ENCODE assay signal across 1 cellular context in the genomic region with DNA sequence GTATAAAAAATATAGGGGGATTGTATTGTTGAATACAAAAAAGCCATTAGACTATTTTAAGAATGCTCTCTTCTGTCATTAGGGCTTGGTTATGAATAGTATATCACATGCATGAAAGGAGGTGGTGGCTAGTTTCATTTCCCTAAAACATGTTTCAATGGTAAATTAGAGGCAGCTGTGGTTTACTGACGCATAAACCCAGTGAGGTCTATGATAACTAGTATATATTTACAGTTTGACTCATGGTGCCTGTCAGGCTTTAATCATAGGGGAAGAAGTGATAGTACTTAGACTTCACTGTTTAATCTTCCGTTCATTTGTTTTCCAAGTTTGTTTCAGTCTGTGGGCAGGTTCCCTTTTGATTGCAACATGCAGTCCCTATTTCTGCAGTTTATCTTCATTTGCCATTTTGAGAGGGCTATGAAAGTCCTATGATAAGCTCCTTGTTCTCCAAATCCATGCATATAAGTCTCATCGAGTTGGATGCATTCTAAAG.
TF ChIP-seq lines count a peak whose summit lies in the region.

No MANE protein-coding gene starts in this region.

TF ChIP-seq in HepG2, 621 proteins besides CTCF, POLR2A, EP300 and RAD21 (continued from another document and continues in another):
- TF ChIP-seq, protein P1, sequence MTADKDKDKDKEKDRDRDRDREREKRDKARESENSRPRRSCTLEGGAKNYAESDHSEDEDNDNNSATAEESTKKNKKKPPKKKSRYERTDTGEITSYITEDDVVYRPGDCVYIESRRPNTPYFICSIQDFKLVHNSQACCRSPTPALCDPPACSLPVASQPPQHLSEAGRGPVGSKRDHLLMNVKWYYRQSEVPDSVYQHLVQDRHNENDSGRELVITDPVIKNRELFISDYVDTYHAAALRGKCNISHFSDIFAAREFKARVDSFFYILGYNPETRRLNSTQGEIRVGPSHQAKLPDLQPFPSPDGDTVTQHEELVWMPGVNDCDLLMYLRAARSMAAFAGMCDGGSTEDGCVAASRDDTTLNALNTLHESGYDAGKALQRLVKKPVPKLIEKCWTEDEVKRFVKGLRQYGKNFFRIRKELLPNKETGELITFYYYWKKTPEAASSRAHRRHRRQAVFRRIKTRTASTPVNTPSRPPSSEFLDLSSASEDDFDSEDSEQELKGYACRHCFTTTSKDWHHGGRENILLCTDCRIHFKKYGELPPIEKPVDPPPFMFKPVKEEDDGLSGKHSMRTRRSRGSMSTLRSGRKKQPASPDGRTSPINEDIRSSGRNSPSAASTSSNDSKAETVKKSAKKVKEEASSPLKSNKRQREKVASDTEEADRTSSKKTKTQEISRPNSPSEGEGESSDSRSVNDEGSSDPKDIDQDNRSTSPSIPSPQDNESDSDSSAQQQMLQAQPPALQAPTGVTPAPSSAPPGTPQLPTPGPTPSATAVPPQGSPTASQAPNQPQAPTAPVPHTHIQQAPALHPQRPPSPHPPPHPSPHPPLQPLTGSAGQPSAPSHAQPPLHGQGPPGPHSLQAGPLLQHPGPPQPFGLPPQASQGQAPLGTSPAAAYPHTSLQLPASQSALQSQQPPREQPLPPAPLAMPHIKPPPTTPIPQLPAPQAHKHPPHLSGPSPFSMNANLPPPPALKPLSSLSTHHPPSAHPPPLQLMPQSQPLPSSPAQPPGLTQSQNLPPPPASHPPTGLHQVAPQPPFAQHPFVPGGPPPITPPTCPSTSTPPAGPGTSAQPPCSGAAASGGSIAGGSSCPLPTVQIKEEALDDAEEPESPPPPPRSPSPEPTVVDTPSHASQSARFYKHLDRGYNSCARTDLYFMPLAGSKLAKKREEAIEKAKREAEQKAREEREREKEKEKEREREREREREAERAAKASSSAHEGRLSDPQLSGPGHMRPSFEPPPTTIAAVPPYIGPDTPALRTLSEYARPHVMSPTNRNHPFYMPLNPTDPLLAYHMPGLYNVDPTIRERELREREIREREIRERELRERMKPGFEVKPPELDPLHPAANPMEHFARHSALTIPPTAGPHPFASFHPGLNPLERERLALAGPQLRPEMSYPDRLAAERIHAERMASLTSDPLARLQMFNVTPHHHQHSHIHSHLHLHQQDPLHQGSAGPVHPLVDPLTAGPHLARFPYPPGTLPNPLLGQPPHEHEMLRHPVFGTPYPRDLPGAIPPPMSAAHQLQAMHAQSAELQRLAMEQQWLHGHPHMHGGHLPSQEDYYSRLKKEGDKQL (CRISPR knock-in tag; IDR thresholded peaks at IDR 0.05; ENCODE audit: low read depth), result peak; percentile 84
- TF ChIP-seq FOSL1 (CRISPR knock-in tag; IDR thresholded peaks at IDR 0.05; ENCODE audit: borderline replicate concordance) (peak; percentile 88; the same call in 1 of the 2 replicates), ZNF431 (CRISPR knock-in tag; IDR thresholded peaks at IDR 0.05; ENCODE audit: borderline replicate concordance, low read depth) (no peak), GABPA (IDR thresholded peaks at IDR 0.05; ENCODE audit: low read depth, low read length) (no peak), GABPA (CRISPR knock-in tag; IDR thresholded peaks at IDR 0.05; ENCODE audit: low read depth) (no peak), MXD4 (CRISPR knock-in tag; IDR thresholded peaks at IDR 0.05) (no peak), RCOR2 (CRISPR knock-in tag; IDR thresholded peaks at IDR 0.05) (peak; percentile 74), NR2F6 (IDR thresholded peaks at IDR 0.05) (peak; percentile 41), NR2F6 (CRISPR knock-in tag; IDR thresholded peaks at IDR 0.05) (no peak; the same call in 1 of the 2 replicates), KLF15 (CRISPR knock-in tag; IDR thresholded peaks at IDR 0.05; ENCODE audit: borderline replicate concordance) (no peak), KDM3A (CRISPR knock-in tag; IDR thresholded peaks at IDR 0.05; ENCODE audit: low read depth) (no peak), CEBPG (CRISPR knock-in tag; IDR thresholded peaks at IDR 0.05) (peak; percentile 96), ZNF136 (CRISPR knock-in tag; IDR thresholded peaks at IDR 0.05; ENCODE audit: low read depth) (no peak), BCL6 (CRISPR knock-in tag; IDR thresholded peaks at IDR 0.05) (peak; percentile 48; the same call in 1 of the 2 replicates), ZNF224 (CRISPR knock-in tag; IDR thresholded peaks at IDR 0.05) (no peak), SIX1 (CRISPR knock-in tag; IDR thresholded peaks at IDR 0.05; ENCODE audit: borderline replicate concordance) (peak; percentile 58; the same call in 1 of the 2 replicates), ZNF124 (CRISPR knock-in tag; IDR thresholded peaks at IDR 0.05) (no peak), ZNF644 (CRISPR knock-in tag; IDR thresholded peaks at IDR 0.05; ENCODE audit: low read depth) (peak; percentile 61; the same call in 1 of the 2 replicates), ZMYM4 (CRISPR knock-in tag; IDR thresholded peaks at IDR 0.05) (no peak; the same call in 1 of the 2 replicates), ZNF670 (CRISPR knock-in tag; IDR thresholded peaks at IDR 0.05; ENCODE audit: borderline replicate concordance) (no peak)
- TF ChIP-seq, protein P2, sequence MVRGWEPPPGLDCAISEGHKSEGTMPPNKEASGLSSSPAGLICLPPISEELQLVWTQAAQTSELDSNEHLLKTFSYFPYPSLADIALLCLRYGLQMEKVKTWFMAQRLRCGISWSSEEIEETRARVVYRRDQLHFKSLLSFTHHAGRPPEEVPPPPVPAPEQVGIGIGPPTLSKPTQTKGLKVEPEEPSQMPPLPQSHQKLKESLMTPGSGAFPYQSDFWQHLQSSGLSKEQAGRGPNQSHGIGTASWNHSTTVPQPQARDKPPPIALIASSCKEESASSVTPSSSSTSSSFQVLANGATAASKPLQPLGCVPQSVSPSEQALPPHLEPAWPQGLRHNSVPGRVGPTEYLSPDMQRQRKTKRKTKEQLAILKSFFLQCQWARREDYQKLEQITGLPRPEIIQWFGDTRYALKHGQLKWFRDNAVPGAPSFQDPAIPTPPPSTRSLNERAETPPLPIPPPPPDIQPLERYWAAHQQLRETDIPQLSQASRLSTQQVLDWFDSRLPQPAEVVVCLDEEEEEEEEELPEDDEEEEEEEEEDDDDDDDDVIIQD (CRISPR knock-in tag; IDR thresholded peaks at IDR 0.05; ENCODE audit: low read depth), result peak; percentile 85
- TF ChIP-seq, protein P3, sequence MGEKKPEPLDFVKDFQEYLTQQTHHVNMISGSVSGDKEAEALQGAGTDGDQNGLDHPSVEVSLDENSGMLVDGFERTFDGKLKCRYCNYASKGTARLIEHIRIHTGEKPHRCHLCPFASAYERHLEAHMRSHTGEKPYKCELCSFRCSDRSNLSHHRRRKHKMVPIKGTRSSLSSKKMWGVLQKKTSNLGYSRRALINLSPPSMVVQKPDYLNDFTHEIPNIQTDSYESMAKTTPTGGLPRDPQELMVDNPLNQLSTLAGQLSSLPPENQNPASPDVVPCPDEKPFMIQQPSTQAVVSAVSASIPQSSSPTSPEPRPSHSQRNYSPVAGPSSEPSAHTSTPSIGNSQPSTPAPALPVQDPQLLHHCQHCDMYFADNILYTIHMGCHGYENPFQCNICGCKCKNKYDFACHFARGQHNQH (CRISPR knock-in tag; IDR thresholded peaks at IDR 0.05), result peak; percentile 54; the same call in 1 of the 2 replicates
- TF ChIP-seq, protein P4, sequence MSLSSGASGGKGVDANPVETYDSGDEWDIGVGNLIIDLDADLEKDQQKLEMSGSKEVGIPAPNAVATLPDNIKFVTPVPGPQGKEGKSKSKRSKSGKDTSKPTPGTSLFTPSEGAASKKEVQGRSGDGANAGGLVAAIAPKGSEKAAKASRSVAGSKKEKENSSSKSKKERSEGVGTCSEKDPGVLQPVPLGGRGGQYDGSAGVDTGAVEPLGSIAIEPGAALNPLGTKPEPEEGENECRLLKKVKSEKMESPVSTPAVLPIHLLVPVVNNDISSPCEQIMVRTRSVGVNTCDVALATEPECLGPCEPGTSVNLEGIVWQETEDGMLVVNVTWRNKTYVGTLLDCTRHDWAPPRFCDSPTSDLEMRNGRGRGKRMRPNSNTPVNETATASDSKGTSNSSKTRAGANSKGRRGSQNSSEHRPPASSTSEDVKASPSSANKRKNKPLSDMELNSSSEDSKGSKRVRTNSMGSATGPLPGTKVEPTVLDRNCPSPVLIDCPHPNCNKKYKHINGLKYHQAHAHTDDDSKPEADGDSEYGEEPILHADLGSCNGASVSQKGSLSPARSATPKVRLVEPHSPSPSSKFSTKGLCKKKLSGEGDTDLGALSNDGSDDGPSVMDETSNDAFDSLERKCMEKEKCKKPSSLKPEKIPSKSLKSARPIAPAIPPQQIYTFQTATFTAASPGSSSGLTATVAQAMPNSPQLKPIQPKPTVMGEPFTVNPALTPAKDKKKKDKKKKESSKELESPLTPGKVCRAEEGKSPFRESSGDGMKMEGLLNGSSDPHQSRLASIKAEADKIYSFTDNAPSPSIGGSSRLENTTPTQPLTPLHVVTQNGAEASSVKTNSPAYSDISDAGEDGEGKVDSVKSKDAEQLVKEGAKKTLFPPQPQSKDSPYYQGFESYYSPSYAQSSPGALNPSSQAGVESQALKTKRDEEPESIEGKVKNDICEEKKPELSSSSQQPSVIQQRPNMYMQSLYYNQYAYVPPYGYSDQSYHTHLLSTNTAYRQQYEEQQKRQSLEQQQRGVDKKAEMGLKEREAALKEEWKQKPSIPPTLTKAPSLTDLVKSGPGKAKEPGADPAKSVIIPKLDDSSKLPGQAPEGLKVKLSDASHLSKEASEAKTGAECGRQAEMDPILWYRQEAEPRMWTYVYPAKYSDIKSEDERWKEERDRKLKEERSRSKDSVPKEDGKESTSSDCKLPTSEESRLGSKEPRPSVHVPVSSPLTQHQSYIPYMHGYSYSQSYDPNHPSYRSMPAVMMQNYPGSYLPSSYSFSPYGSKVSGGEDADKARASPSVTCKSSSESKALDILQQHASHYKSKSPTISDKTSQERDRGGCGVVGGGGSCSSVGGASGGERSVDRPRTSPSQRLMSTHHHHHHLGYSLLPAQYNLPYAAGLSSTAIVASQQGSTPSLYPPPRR (CRISPR knock-in tag; IDR thresholded peaks at IDR 0.05; ENCODE audit: borderline replicate concordance), result peak; percentile 73
- TF ChIP-seq, protein P5, sequence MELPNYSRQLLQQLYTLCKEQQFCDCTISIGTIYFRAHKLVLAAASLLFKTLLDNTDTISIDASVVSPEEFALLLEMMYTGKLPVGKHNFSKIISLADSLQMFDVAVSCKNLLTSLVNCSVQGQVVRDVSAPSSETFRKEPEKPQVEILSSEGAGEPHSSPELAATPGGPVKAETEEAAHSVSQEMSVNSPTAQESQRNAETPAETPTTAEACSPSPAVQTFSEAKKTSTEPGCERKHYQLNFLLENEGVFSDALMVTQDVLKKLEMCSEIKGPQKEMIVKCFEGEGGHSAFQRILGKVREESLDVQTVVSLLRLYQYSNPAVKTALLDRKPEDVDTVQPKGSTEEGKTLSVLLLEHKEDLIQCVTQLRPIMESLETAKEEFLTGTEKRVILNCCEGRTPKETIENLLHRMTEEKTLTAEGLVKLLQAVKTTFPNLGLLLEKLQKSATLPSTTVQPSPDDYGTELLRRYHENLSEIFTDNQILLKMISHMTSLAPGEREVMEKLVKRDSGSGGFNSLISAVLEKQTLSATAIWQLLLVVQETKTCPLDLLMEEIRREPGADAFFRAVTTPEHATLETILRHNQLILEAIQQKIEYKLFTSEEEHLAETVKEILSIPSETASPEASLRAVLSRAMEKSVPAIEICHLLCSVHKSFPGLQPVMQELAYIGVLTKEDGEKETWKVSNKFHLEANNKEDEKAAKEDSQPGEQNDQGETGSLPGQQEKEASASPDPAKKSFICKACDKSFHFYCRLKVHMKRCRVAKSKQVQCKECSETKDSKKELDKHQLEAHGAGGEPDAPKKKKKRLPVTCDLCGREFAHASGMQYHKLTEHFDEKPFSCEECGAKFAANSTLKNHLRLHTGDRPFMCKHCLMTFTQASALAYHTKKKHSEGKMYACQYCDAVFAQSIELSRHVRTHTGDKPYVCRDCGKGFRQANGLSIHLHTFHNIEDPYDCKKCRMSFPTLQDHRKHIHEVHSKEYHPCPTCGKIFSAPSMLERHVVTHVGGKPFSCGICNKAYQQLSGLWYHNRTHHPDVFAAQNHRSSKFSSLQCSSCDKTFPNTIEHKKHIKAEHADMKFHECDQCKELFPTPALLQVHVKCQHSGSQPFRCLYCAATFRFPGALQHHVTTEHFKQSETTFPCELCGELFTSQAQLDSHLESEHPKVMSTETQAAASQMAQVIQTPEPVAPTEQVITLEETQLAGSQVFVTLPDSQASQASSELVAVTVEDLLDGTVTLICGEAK (IDR thresholded peaks at IDR 0.05), result no peak
- TF ChIP-seq, protein P5 (CRISPR knock-in tag; IDR thresholded peaks at IDR 0.05), result no peak
- TF ChIP-seq, protein P6, sequence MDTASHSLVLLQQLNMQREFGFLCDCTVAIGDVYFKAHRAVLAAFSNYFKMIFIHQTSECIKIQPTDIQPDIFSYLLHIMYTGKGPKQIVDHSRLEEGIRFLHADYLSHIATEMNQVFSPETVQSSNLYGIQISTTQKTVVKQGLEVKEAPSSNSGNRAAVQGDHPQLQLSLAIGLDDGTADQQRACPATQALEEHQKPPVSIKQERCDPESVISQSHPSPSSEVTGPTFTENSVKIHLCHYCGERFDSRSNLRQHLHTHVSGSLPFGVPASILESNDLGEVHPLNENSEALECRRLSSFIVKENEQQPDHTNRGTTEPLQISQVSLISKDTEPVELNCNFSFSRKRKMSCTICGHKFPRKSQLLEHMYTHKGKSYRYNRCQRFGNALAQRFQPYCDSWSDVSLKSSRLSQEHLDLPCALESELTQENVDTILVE (CRISPR knock-in tag; IDR thresholded peaks at IDR 0.05), result peak; percentile 74; the same call in 1 of the 2 replicates
